16 cellular contexts compared by ENCODE assay signal in the genomic region with DNA sequence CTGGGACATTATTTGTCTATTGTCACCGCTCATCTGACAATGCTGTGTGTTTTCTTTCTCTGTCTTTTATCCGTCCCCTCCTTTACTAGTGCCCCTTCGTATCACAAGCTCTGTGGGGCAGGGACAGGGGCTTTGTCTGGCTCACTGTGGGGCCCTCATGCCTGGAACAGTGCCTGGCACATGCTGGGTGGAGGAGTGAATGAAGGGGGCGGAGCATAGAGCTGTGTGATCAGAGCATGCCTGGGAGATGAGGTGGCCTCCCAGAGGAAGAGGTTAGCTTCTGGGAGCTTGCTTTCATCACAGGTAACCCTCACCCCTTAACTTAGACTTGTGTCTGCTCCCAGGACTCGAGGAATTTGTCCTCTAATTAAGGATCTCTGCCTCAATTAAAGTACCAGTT. TPM values are rescaled to one million over a fixed set of nuclear protein-coding genes. Genes with fewer than 3 reads are reported as not detected.
DNase-seq lines count a peak whose midpoint lies in the region; ATAC-seq, FAIRE-seq and TF ChIP-seq lines count a peak whose summit lies in the region.
"Had no signal": no experiment of that assay in that cellular context is flagged by ENCODE, and none has a peak within 500 bp of the region (broad histone marks: within the 10 kb centered on the region; RNA-seq: fewer than 3 reads in every experiment).

No MANE protein-coding gene starts in this region.

- BruUV-seq in PC-3 (replicated peaks; lab: Mats Ljungman, UMichigan) (no TSS peak), endothelial cell of umbilical vein (replicated peaks; lab: Mats Ljungman, UMichigan) (no TSS peak)

- no peak for TF ChIP-seq POLR2A in endothelial cell of umbilical vein (IDR thresholded peaks at IDR 0.05; ENCODE audit: low read depth, low read length)

- H3K9me2 ChIP-seq in PC-3 (replicated peaks; ENCODE audit: low read length) = no peaks in the 10 kb centered on the region

- no peak overlapping the region for H3K27ac ChIP-seq in PC-3 (ENCODE audit: low read length)
- H3K27ac ChIP-seq in endothelial cell of umbilical vein (ENCODE audit: insufficient read depth, low read depth, low read length) = peak overlapping the region; percentile 35

- H3K4me3 Mint-ChIP-seq in neural crest cell = no peak overlapping the region
- H3K4me3 Mint-ChIP-seq: activated CD8-positive, alpha-beta T cell treated with anti-CD3 and anti-CD28 coated beads, Interleukin-2, amount 10 ng/mL, durations not matched to agents 7 days and 5 days; activated naive CD4-positive, alpha-beta T cell treated with anti-CD3 and anti-CD28 coated beads for 36 hours; CD4-positive, alpha-beta memory T cell; memory B cell had no signal

- peaks cover 48% of the 10 kb centered on the region for H3K79me2 ChIP-seq in PC-3 (ENCODE audit: low read length)
- peaks cover 57% of the 10 kb centered on the region for H3K79me2 ChIP-seq in endothelial cell of umbilical vein (ENCODE audit: control insufficient read depth, insufficient read depth, low read length)

- H3K27me3 Mint-ChIP-seq in neural crest cell (ENCODE audit: low read depth) = no peaks in the 10 kb centered on the region
- H3K27me3 Mint-ChIP-seq: memory B cell had no signal

- DNase-seq in EL (peak; percentile 80), PC-3 (peak; percentile 58), endothelial cell of umbilical vein (ENCODE audit: low read depth, low spot score) (no peak), neural crest cell (ENCODE audit: low read depth, low spot score) (no peak), KBM-7 (no peak), NCI-H1417 treated with DMSO at 0.1 percent for 48 hours (lab: John Stamatoyannopoulos, UW) (no peak)
- DNase-seq: activated CD8-positive, alpha-beta T cell treated with anti-CD3 and anti-CD28 coated beads, Interleukin-2, amount 10 ng/mL, durations not matched to agents 7 days and 5 days; activated naive CD4-positive, alpha-beta T cell treated with anti-CD3 and anti-CD28 coated beads for 36 hours; CD4-positive, alpha-beta memory T cell; KG1; NCI-H2029 treated with DMSO at 0.1 percent for 48 hours; stomach had no signal

- H3K36me3 Mint-ChIP-seq in neural crest cell (ENCODE audit: low read depth) = peaks cover 9% of the 10 kb centered on the region
- H3K36me3 Mint-ChIP-seq: CD4-positive, alpha-beta memory T cell had no signal

- no peaks in the 10 kb centered on the region for H3F3A ChIP-seq in PC-3 (ENCODE audit: low read length, unreplicated experiment)

- in situ Hi-C loops in KBM-7 (cut with MboI; ENCODE audit: low pct_unique_long_range_greater_than_20kb, low sequenced_read_pairs) = no loop called here

- H2AFZ ChIP-seq in PC-3 (ENCODE audit: low read length) = no peak overlapping the region
- no peak overlapping the region for H2AFZ ChIP-seq in endothelial cell of umbilical vein (ENCODE audit: low read depth, low read length)

- H3K27ac Mint-ChIP-seq in neural crest cell (ENCODE audit: unreplicated experiment) = peak overlapping the region; percentile 31
- H3K27ac Mint-ChIP-seq: activated CD8-positive, alpha-beta T cell treated with anti-CD3 and anti-CD28 coated beads, Interleukin-2, amount 10 ng/mL, durations not matched to agents 7 days and 5 days; activated naive CD4-positive, alpha-beta T cell treated with anti-CD3 and anti-CD28 coated beads for 36 hours; CD4-positive, alpha-beta memory T cell; memory B cell had no signal

- peaks cover 15% of the 10 kb centered on the region; the same call in 1 of the 2 replicates for H3K36me3 ChIP-seq in PC-3 (ENCODE audit: low read depth, low read length)
- peaks cover 0 to 6% of the 10 kb centered on the region in 2 experiments for H3K36me3 ChIP-seq in endothelial cell of umbilical vein (ENCODE audit: control insufficient read depth in 2 of 2, extremely low read depth in 1 of 2, insufficient read depth in 2 of 2, low read length in 2 of 2)

- ATAC-seq in PC-3 (peak; percentile 81), HG02852 (IDR thresholded peaks at IDR 0.05; ENCODE audit: unreplicated experiment) (no peak), HG03045 (IDR thresholded peaks at IDR 0.05; ENCODE audit: unreplicated experiment) (no peak)
- ATAC-seq: activated CD8-positive, alpha-beta T cell treated with anti-CD3 and anti-CD28 coated beads, Interleukin-2, amount 10 ng/mL, durations not matched to agents 7 days and 5 days had no signal

- CTCF ChIA-PET in PC-3 (lab: Charles Lee) (no interaction called here), endothelial cell of umbilical vein (lab: Charles Lee) (interaction anchor here (0.5 to 2.4 kb wide), 4 partner anchors 14 to 352 kb away, joined by 3 to 15 read pairs (median 3); no protein-coding TSS in a partner anchor)

- TF ChIP-seq CTCF in PC-3 (conservative IDR thresholded peaks at IDR 0.05; ENCODE audit: low read depth, low read length) = no peak
- no peak for TF ChIP-seq CTCF in endothelial cell of umbilical vein (IDR thresholded peaks at IDR 0.05; ENCODE audit: extremely low read depth in 1 of 2, insufficient read depth in 1 of 2, low read depth in 1 of 2, low read length in 2 of 2)
- no peak for TF ChIP-seq CTCF in neural crest cell (conservative IDR thresholded peaks at IDR 0.05)

- H4K20me1 ChIP-seq in PC-3 (ENCODE audit: low read length) (no peaks in the 10 kb centered on the region), endothelial cell of umbilical vein (replicated peaks; ENCODE audit: control insufficient read depth, extremely low read depth, insufficient read depth, low read length) (no peaks in the 10 kb centered on the region)

- no peak overlapping the region for H3K4me2 ChIP-seq in PC-3 (ENCODE audit: low read length)
- H3K4me2 ChIP-seq in endothelial cell of umbilical vein (ENCODE audit: insufficient read depth, low read length) = no peak overlapping the region

- H3K9me3 ChIP-seq in PC-3 (ENCODE audit: low read length) (no peaks in the 10 kb centered on the region), endothelial cell of umbilical vein (replicated peaks; ENCODE audit: control insufficient read depth, insufficient read depth, low read length) (no peaks in the 10 kb centered on the region)
- H3K9me3 ChIP-seq: stomach had no signal

- dilution Hi-C loops in endothelial cell of umbilical vein (cut with MboI; ENCODE audit: extremely low pct_ligation_motif_present, low sequenced_read_pairs) = no loop called here

- H3K27me3 ChIP-seq in PC-3 (ENCODE audit: low read length) = no peaks in the 10 kb centered on the region
- H3K27me3 ChIP-seq in endothelial cell of umbilical vein (ENCODE audit: control insufficient read depth in 2 of 2, insufficient read depth in 2 of 2, low read length in 2 of 2) = no peaks in the 10 kb centered on the region
- H3K27me3 ChIP-seq: dorsolateral prefrontal cortex, stomach had no signal

- H3K9me3 Mint-ChIP-seq in neural crest cell = no peaks in the 10 kb centered on the region
- H3K9me3 Mint-ChIP-seq: activated naive CD4-positive, alpha-beta T cell treated with anti-CD3 and anti-CD28 coated beads for 36 hours; CD4-positive, alpha-beta memory T cell had no signal

- POLR2A ChIA-PET in PC-3 (lab: Charles Lee; ENCODE audit: unreplicated experiment) = no interaction called here
- POLR2A ChIA-PET in endothelial cell of umbilical vein (lab: Charles Lee) = no interaction called here

- no peaks in the 10 kb centered on the region for H3K9me1 ChIP-seq in endothelial cell of umbilical vein (replicated peaks; ENCODE audit: control insufficient read depth, extremely low read depth, insufficient read depth, low read length)

- H3K4me1 Mint-ChIP-seq in neural crest cell = peaks cover 6% of the 10 kb centered on the region
- H3K4me1 Mint-ChIP-seq: CD4-positive, alpha-beta memory T cell had no signal

- H3K4me3 ChIP-seq in PC-3 (ENCODE audit: low read length) (no peak overlapping the region), endothelial cell of umbilical vein (replicated peaks in 1 of 3; ENCODE audit: insufficient read depth in 1 of 3, low read depth in 1 of 3, low read length in 3 of 3) (no peak overlapping the region)
- H3K4me3 ChIP-seq: dorsolateral prefrontal cortex, stomach had no signal

- H3K4me1 ChIP-seq in PC-3 (ENCODE audit: insufficient read depth, low read length) (peaks cover 8% of the 10 kb centered on the region; the same call in 1 of the 2 replicates), endothelial cell of umbilical vein (ENCODE audit: control insufficient read depth, extremely low read depth, insufficient read depth, low read length) (no peaks in the 10 kb centered on the region)

- intact Hi-C loops in PC-3 (cut with micrococcal nuclease) (no loop called here), endothelial cell of umbilical vein (cut with micrococcal nuclease) (no loop called here)

- H3K9ac ChIP-seq in PC-3 (ENCODE audit: low read length) (no peak overlapping the region), endothelial cell of umbilical vein (replicated peaks; ENCODE audit: extremely low read depth, insufficient read depth, low read length) (no peak overlapping the region)

- peak; percentile 69 for FAIRE-seq in endothelial cell of umbilical vein (lab: Jason Lieb, UNC)

TF ChIP-seq in endothelial cell of umbilical vein, 7 proteins besides CTCF, POLR2A, EP300 and RAD21:
- TF ChIP-seq GATA2 (IDR thresholded peaks at IDR 0.05; ENCODE audit: insufficient read depth, insufficient read length, low read depth, low read length) (no peak), EZH2 (IDR thresholded peaks at IDR 0.05; ENCODE audit: borderline replicate concordance, low read depth, low read length, severe bottlenecking) (no peak), MYC (IDR thresholded peaks at IDR 0.05; ENCODE audit: low read depth, low read length) (no peak), POLR2AphosphoS5 (IDR thresholded peaks at IDR 0.05; ENCODE audit: insufficient read depth, low read depth, low read length) (no peak), JUN (IDR thresholded peaks at IDR 0.05; ENCODE audit: borderline replicate concordance, insufficient read depth, insufficient read length, low read depth) (no peak), FOS (IDR thresholded peaks at IDR 0.05; ENCODE audit: borderline replicate concordance, insufficient read depth, low read length) (no peak)
- TF ChIP-seq, protein P1, sequence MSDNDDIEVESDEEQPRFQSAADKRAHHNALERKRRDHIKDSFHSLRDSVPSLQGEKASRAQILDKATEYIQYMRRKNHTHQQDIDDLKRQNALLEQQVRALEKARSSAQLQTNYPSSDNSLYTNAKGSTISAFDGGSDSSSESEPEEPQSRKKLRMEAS (IDR thresholded peaks at IDR 0.05; ENCODE audit: insufficient read depth, insufficient read length) = no peak

RNA-seq across cellular contexts. Expression of a gene that starts 16.4 kb away (rescaled TPM):
- total RNA-seq in PC-3 (2014; rRNA removed) (33.1 and 58.8 TPM in 2 replicates), endothelial cell of umbilical vein (36.7 and 75.7 TPM in 2 replicates), neural crest cell (17.8 and 18.4 TPM in 2 replicates)
- polyA plus RNA-seq in endothelial cell of umbilical vein = 11.9 and 14.0 TPM in 2 replicates
- 9.9 and 12.7 TPM in 2 replicates for polyA plus RNA-seq in endothelial cell of umbilical vein (2011; cell fraction: cytosol; rRNA removed)
- 75.8 and 89.8 TPM in 2 replicates for polyA plus RNA-seq in endothelial cell of umbilical vein (2011; cell fraction: nucleus; rRNA removed)
- 41.8 and 46.2 TPM in 2 replicates for polyA plus RNA-seq in endothelial cell of umbilical vein (2012)
- polyA minus RNA-seq in endothelial cell of umbilical vein = 29.2 and 36.3 TPM in 2 replicates
- polyA minus RNA-seq in endothelial cell of umbilical vein (2011; cell fraction: cytosol; rRNA and poly(A)+ RNA removed) = 14.4 TPM
- 68.5 and 70.3 TPM in 2 replicates for polyA minus RNA-seq in endothelial cell of umbilical vein (2011; cell fraction: nucleus; rRNA and poly(A)+ RNA removed)
- polyA plus RNA-seq: CD4-positive, alpha-beta memory T cell had no signal

Comparison
In these comparisons a context has a peak if more than half of its experiments do, and no peak if none do; other contexts are left out.
1. DNase-seq: peak in EL (single experiment) and PC-3 (single experiment); none in endothelial cell of umbilical vein (single experiment), neural crest cell (single experiment), KBM-7 (single experiment) and NCI-H1417 treated with DMSO at 0.1 percent for 48 hours (single experiment).